In the genomic region with DNA sequence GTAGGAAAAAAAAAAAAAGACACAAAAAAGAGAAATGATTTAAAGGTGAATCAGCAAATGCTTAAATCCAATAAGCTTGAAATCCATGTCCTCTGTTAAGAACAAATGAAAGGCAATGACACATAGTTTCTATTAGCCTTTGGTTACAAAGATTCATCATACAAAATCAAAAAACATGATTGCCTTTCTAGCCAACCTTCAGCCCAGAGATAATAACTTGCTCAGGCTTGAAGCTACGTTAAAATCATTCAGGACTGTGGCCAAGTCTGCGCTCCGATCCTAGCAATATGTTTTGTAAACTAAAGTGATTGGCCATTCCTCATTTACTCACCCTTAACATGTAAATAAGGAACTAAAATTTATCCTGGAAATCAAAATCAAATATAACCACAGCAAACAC, we compare ENCODE assay signal across 14 cellular contexts.
"Had no signal": no experiment of that assay in that cellular context is flagged by ENCODE, and none has a peak within 500 bp of the region (broad histone marks: within the 10 kb centered on the region; RNA-seq: fewer than 3 reads in every experiment).

No MANE protein-coding gene starts in this region.

- H3K27ac ChIP-seq: right lobe of liver had no signal

- H3K9me3 Mint-ChIP-seq: activated naive CD4-positive, alpha-beta T cell treated with anti-CD3 and anti-CD28 coated beads, Interleukin-2, amount 10 ng/mL, durations not matched to agents 7 days and 5 days; activated T-helper 2 cell treated with anti-CD3 and anti-CD28 coated beads, Interferon-gamma antibody, Interleukin-2, Interleukin-4, amounts not matched to agents 10 μg/mL and 5 μg/mL and 100 μg/mL, durations not matched to agents 14 hours and 24 hours and 36 hours had no signal

- ATAC-seq: left cardiac atrium; naive thymus-derived CD4-positive, alpha-beta T cell; stimulated activated naive B cell treated with anti-CD40 and anti-IgM and Interleukin-4, amounts not matched to agents 10 μg/mL and 1 μg/mL and 100 μg/mL, for 72 hours had no signal

- H3K27me3 ChIP-seq: right lobe of liver had no signal

- H3K36me3 ChIP-seq: right lobe of liver had no signal

- H3K4me1 ChIP-seq: right lobe of liver had no signal

- H3K4me3 Mint-ChIP-seq: activated naive CD4-positive, alpha-beta T cell treated with anti-CD3 and anti-CD28 coated beads, Interleukin-2, amount 10 ng/mL, durations not matched to agents 7 days and 5 days; naive thymus-derived CD4-positive, alpha-beta T cell; stimulated activated naive B cell treated with anti-CD40 and anti-IgM and Interleukin-4, amounts not matched to agents 10 μg/mL and 1 μg/mL and 100 μg/mL, for 72 hours had no signal

- H3K9me3 ChIP-seq: right lobe of liver had no signal

- H3K27me3 Mint-ChIP-seq: activated naive CD4-positive, alpha-beta T cell treated with anti-CD3 and anti-CD28 coated beads, Interleukin-2, amount 10 ng/mL, durations not matched to agents 7 days and 5 days; stimulated activated naive B cell treated with anti-CD40 and anti-IgM and Interleukin-4, amounts not matched to agents 10 μg/mL and 1 μg/mL and 100 μg/mL, for 72 hours had no signal

- H3K4me3 ChIP-seq: right lobe of liver had no signal

- H3K27ac Mint-ChIP-seq: activated naive CD4-positive, alpha-beta T cell treated with anti-CD3 and anti-CD28 coated beads, Interleukin-2, amount 10 ng/mL, durations not matched to agents 7 days and 5 days; activated T-helper 2 cell treated with anti-CD3 and anti-CD28 coated beads, Interferon-gamma antibody, Interleukin-2, Interleukin-4, amounts not matched to agents 10 μg/mL and 5 μg/mL and 100 μg/mL, durations not matched to agents 14 hours and 24 hours and 36 hours; naive thymus-derived CD4-positive, alpha-beta T cell; progenitor cell of endocrine pancreas; stimulated activated naive B cell treated with anti-CD40 and anti-IgM and Interleukin-4, amounts not matched to agents 10 μg/mL and 1 μg/mL and 100 μg/mL, for 72 hours had no signal

- DNase-seq: activated CD4-positive, alpha-beta T cell treated with anti-CD3 and anti-CD28 coated beads, Interleukin-2, amount 50 U/mL, for 1 hour; activated CD4-positive, CD25-positive, alpha-beta regulatory T cell; activated naive CD4-positive, alpha-beta T cell treated with anti-CD3 and anti-CD28 coated beads, Interleukin-2, amount 10 ng/mL, durations not matched to agents 7 days and 5 days; glutamatergic neuron; left cardiac atrium; naive thymus-derived CD4-positive, alpha-beta T cell; right lobe of liver; stimulated activated CD4-positive, alpha-beta T cell treated with anti-CD3 and anti-CD28 coated beads, Interleukin-2, amount 100 ng/mL, for 24 hours; stimulated activated naive B cell treated with anti-CD40 and anti-IgM and Interleukin-4, amounts not matched to agents 10 μg/mL and 1 μg/mL and 100 μg/mL, for 72 hours; substantia nigra; T-helper 1 cell; trophoblast cell had no signal

- H3K36me3 Mint-ChIP-seq: activated naive CD4-positive, alpha-beta T cell treated with anti-CD3 and anti-CD28 coated beads, Interleukin-2, amount 10 ng/mL, durations not matched to agents 7 days and 5 days; naive thymus-derived CD4-positive, alpha-beta T cell; stimulated activated naive B cell treated with anti-CD40 and anti-IgM and Interleukin-4, amounts not matched to agents 10 μg/mL and 1 μg/mL and 100 μg/mL, for 72 hours had no signal

- H3K4me1 Mint-ChIP-seq: activated naive CD4-positive, alpha-beta T cell treated with anti-CD3 and anti-CD28 coated beads, Interleukin-2, amount 10 ng/mL, durations not matched to agents 7 days and 5 days; naive thymus-derived CD4-positive, alpha-beta T cell; stimulated activated naive B cell treated with anti-CD40 and anti-IgM and Interleukin-4, amounts not matched to agents 10 μg/mL and 1 μg/mL and 100 μg/mL, for 72 hours had no signal
